8 cellular contexts compared by ENCODE assay signal in the genomic region with DNA sequence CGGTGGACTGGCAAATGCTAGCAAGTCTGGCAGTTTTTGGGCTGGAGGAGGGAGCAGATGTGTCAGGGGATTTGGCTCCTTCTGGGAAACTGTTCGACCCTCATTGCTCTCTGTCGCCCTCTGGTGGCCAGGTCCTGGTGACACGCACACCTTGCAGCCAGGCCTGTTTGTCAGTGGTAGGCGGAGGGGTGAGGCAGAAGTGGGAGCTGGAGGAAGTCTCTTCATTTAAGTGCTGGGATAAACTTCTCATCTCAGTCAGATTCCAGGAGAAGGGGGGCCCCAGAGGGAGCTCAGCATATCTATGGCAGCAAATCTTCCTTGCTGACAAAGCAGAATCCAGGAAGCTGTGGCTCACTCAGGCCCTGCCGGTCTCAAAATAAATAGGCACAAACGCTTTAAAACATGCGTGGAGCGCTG.
DNase-seq lines count a peak whose midpoint lies in the region; ATAC-seq, FAIRE-seq and TF ChIP-seq lines count a peak whose summit lies in the region.

No MANE protein-coding gene starts in this region.

- H3K23me2 ChIP-seq in H1 (ENCODE audit: low read depth, low read length): no peaks in the 10 kb centered on the region; the same call in 1 of the 2 replicates

- H3K9ac ChIP-seq in H1 (replicated peaks in 1 of 4; ENCODE audit: extremely low read depth in 1 of 4, low read depth in 3 of 4, low read length in 3 of 4): no peak overlapping the region

- no peak for TF ChIP-seq POLR2A in H1 (IDR thresholded peaks at IDR 0.05; ENCODE audit: control extremely low read depth in 1 of 2, low read depth in 2 of 2, low read length in 2 of 2)

- H3K4me3 ChIP-seq in H1 (ENCODE audit: extremely low read depth in 1 of 4, insufficient read depth in 2 of 4, low read depth in 3 of 4, low read length in 4 of 4): peak overlapping the region in 1 of 4 experiments; percentile 34; a peak in 1 of 8 replicates

- H2BK15ac ChIP-seq in H1 (ENCODE audit: low read length): no peak overlapping the region

- H3K27ac ChIP-seq in H1 (ENCODE audit: low read depth, low read length): no peak overlapping the region

- H4K8ac ChIP-seq in H1 (ENCODE audit: extremely low read depth, insufficient read depth, low read length): no peak overlapping the region

- peak; percentile 88 for TF ChIP-seq RAD21 in H1 (IDR thresholded peaks at IDR 0.05 in 1 of 2, conservative IDR thresholded peaks at IDR 0.05 in 1 of 2; ENCODE audit: low read depth in 2 of 2, low read length in 2 of 2)

- H4K5ac ChIP-seq in H1 (ENCODE audit: insufficient read length, low read depth, low read length): no peak overlapping the region

- no peaks in the 10 kb centered on the region for H3K9me3 ChIP-seq in H1 (ENCODE audit: insufficient read depth in 2 of 2, low read depth in 1 of 2, low read length in 1 of 2)

- peak overlapping the region in 1 of 2 experiments; percentile 45; a peak in 2 of 4 replicates for H3K4me2 ChIP-seq in H1 (ENCODE audit: insufficient read depth in 1 of 2, low read depth in 2 of 2, low read length in 2 of 2)

- peak overlapping the region; percentile 79; the same call in 1 of the 2 replicates for H2AFZ ChIP-seq in H1 (ENCODE audit: low read length)

- H2BK5ac ChIP-seq in H1 (ENCODE audit: low read depth, low read length): no peak overlapping the region

- CTCF ChIA-PET in activated CD8-positive, alpha-beta T cell treated with anti-CD3 and anti-CD28 coated beads, Interleukin-2, amount 10 ng/mL, durations not matched to agents 7 days and 5 days (lab: Charles Lee): interaction anchor here (0.6 to 3.1 kb wide), 17 partner anchors 8 to 981 kb away, joined by 3 to 27 read pairs (median 4); no protein-coding TSS in a partner anchor
- CTCF ChIA-PET in H1 (lab: Charles Lee; ENCODE audit: partially characterized antibody): interaction anchor here (0.6 to 4.2 kb wide), 47 partner anchors 8 to 697 kb away, joined by 3 to 51 read pairs (median 5); no protein-coding TSS in a partner anchor

- H3K4me3 Mint-ChIP-seq in activated CD8-positive, alpha-beta T cell treated with anti-CD3 and anti-CD28 coated beads, Interleukin-2, amount 10 ng/mL, durations not matched to agents 7 days and 5 days: no peak overlapping the region

- H2BK120ac ChIP-seq in H1 (replicated peaks; ENCODE audit: low read depth, low read length): no peak overlapping the region

- no peak overlapping the region for H3K4ac ChIP-seq in H1 (replicated peaks; ENCODE audit: insufficient read length, low read depth, low read length)

- POLR2A ChIA-PET in activated CD8-positive, alpha-beta T cell treated with anti-CD3 and anti-CD28 coated beads, Interleukin-2, amount 10 ng/mL, durations not matched to agents 7 days and 5 days (lab: Charles Lee): no interaction called here
- POLR2A ChIA-PET in H1 (lab: Charles Lee; ENCODE audit: partially characterized antibody): interaction anchor here (0.7 to 1.6 kb wide), 2 partner anchors 10 to 142 kb away, joined by 3 to 4 read pairs; no protein-coding TSS in a partner anchor

- no peak overlapping the region for H3K27ac Mint-ChIP-seq in activated CD8-positive, alpha-beta T cell treated with anti-CD3 and anti-CD28 coated beads, Interleukin-2, amount 10 ng/mL, durations not matched to agents 7 days and 5 days

- H3K79me1 ChIP-seq in H1 (ENCODE audit: low read depth, low read length): no peaks in the 10 kb centered on the region

- H2BK12ac ChIP-seq in H1 (ENCODE audit: low read depth, low read length): peak overlapping the region; percentile 53; the same call in 1 of the 2 replicates

- no peak overlapping the region for H2AK5ac ChIP-seq in H1 (ENCODE audit: low read depth, low read length)

- H3K27me3 Mint-ChIP-seq in activated CD8-positive, alpha-beta T cell treated with anti-CD3 and anti-CD28 coated beads, Interleukin-2, amount 10 ng/mL, durations not matched to agents 7 days and 5 days (ENCODE audit: low read depth): peaks cover 5% of the 10 kb centered on the region

- TF ChIP-seq CTCF in H1 (IDR thresholded peaks at IDR 0.05; ENCODE audit: control extremely low read depth in 1 of 3, insufficient read depth in 1 of 3, low read depth in 1 of 3, low read length in 3 of 3): peak; percentile 88 to 99 (median 98)

- peak; percentile 87 for FAIRE-seq in H1 (lab: Jason Lieb, UNC)

- peak; percentile 69 for ATAC-seq in GM19035 (IDR thresholded peaks at IDR 0.05; ENCODE audit: unreplicated experiment)
- ATAC-seq in HG03460 (IDR thresholded peaks at IDR 0.05; ENCODE audit: unreplicated experiment): peak; percentile 83
- ATAC-seq in activated CD8-positive, alpha-beta T cell treated with anti-CD3 and anti-CD28 coated beads, Interleukin-2, amount 10 ng/mL, durations not matched to agents 7 days and 5 days: peak; percentile 90

- no peaks in the 10 kb centered on the region for H3K36me3 ChIP-seq in H1 (ENCODE audit: control insufficient read depth in 2 of 4, insufficient read depth in 4 of 4, low read length in 3 of 4)

- no peak overlapping the region for H3K56ac ChIP-seq in H1 (replicated peaks; ENCODE audit: insufficient read length, low read depth, low read length)

- DNase-seq in AG20443 (ENCODE audit: low spot score): peak; percentile 84
- DNase-seq in NCI-H748 (lab: John Stamatoyannopoulos, UW; ENCODE audit: unreplicated experiment): peak; percentile 78
- peak; percentile 81 for DNase-seq in activated CD8-positive, alpha-beta T cell treated with anti-CD3 and anti-CD28 coated beads, Interleukin-2, amount 10 ng/mL, durations not matched to agents 7 days and 5 days
- peak; percentile 82 to 98 for DNase-seq in H1 (ENCODE audit: low read depth in 1 of 2, low spot score in 2 of 2)
- peak; percentile 92 for DNase-seq in mesenteric fat pad (ENCODE audit: low spot score)
- DNase-seq in stimulated activated CD8-positive, alpha-beta memory T cell treated with anti-CD3 and anti-CD28 coated beads, Interleukin-2, amount 100 ng/mL, for 48 hours (ENCODE audit: low read depth in 2 of 2): peak; percentile 71 to 82

- no peaks in the 10 kb centered on the region for H3K4me1 Mint-ChIP-seq in activated CD8-positive, alpha-beta T cell treated with anti-CD3 and anti-CD28 coated beads, Interleukin-2, amount 10 ng/mL, durations not matched to agents 7 days and 5 days (ENCODE audit: low read depth)

- no peak overlapping the region for H3K14ac ChIP-seq in H1 (ENCODE audit: insufficient read length)

- peaks cover 0 to 2% (median 0%) of the 10 kb centered on the region in 4 experiments; a peak in 1 of 7 replicates for H3K27me3 ChIP-seq in H1 (replicated peaks in 1 of 4; ENCODE audit: control insufficient read depth in 3 of 4, extremely low read depth in 1 of 4, insufficient read depth in 3 of 4, low read length in 3 of 4)

- TF ChIP-seq EP300 in H1 (IDR thresholded peaks at IDR 0.05; ENCODE audit: borderline replicate concordance in 1 of 2, low read depth in 2 of 2, low read length in 2 of 2): 0 out of 3 replicates have a peak, but pooled peaks of 1 of the 2 experiments have one; percentile 11

- H2BK20ac ChIP-seq in H1 (ENCODE audit: low read length): no peak overlapping the region

- H3K4me1 ChIP-seq in H1 (replicated peaks in 1 of 4; ENCODE audit: control insufficient read depth in 3 of 4, insufficient read depth in 4 of 4, low read length in 3 of 4): peaks cover 3 to 8% (median 5%) of the 10 kb centered on the region in 4 experiments

- no peak overlapping the region for H3K23ac ChIP-seq in H1 (ENCODE audit: insufficient read length)

- WGBS in H1 (ENCODE audit: extremely low coverage in 1 of 2, insufficient coverage in 1 of 2, insufficient read length in 1 of 2, insufficient replicate concordance in 2 of 2, low coverage in 1 of 2, low lambda C conversion rate in 2 of 2, missing lambda C conversion rate in 1 of 2), 2 experiments: 46% methylated on average over 9 of the region's 9 CpGs; no CpG with 5 or more reads in 1 of the 2 experiments

- H4K20me1 ChIP-seq in H1 (replicated peaks in 1 of 2; ENCODE audit: control insufficient read depth in 1 of 2, insufficient read depth in 2 of 2, low read length in 2 of 2): no peaks in the 10 kb centered on the region

- H3K36me3 Mint-ChIP-seq in activated CD8-positive, alpha-beta T cell treated with anti-CD3 and anti-CD28 coated beads, Interleukin-2, amount 10 ng/mL, durations not matched to agents 7 days and 5 days (ENCODE audit: low read depth): no peaks in the 10 kb centered on the region

- no peaks in the 10 kb centered on the region for H3K9me3 Mint-ChIP-seq in activated CD8-positive, alpha-beta T cell treated with anti-CD3 and anti-CD28 coated beads, Interleukin-2, amount 10 ng/mL, durations not matched to agents 7 days and 5 days (ENCODE audit: insufficient read depth)

- no peaks in the 10 kb centered on the region; a peak in 1 of 4 replicates for H3K79me2 ChIP-seq in H1 (ENCODE audit: control insufficient read depth in 1 of 2, insufficient read depth in 2 of 2, low read length in 2 of 2)

- no peak overlapping the region for H4K91ac ChIP-seq in H1 (replicated peaks; ENCODE audit: insufficient read length, low read length)

- H3K18ac ChIP-seq in H1 (ENCODE audit: extremely low read depth, low read length): no peak overlapping the region

TF ChIP-seq in H1, 55 proteins besides CTCF, POLR2A, EP300 and RAD21 (continues in another document):
- TF ChIP-seq TBP (IDR thresholded peaks at IDR 0.05; ENCODE audit: low read depth, low read length): 0 out of 2 replicates have a peak, but pooled peaks have one; percentile 21
